19 cellular contexts compared by ENCODE assay signal in the genomic region with DNA sequence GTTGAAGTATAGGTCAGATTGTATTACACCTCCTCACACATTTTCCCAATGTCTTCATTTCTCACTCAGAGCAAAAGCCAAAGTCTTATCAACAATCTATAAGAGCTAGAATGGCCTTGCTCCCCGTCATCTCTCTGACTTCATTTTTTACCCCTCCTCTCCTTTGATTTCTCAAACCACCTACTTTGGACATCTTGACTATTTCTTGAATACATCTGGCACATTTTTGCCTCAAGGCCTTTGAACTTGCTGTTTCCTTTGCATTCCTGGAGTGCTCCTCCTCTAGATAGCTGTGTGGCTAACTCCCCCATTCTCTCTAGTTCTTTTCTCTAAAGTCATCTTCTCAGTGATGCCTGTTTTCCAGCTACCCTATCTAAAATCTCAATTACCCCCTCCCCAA. TPM values are rescaled to one million over a fixed set of nuclear protein-coding genes. Genes with fewer than 3 reads are reported as not detected.
A peak's percentile ranks its signal among the peaks of the same experiment; 100 is the strongest.
DNase-seq lines count a peak whose midpoint lies in the region; ATAC-seq, FAIRE-seq and TF ChIP-seq lines count a peak whose summit lies in the region.
"Had no signal": no experiment of that assay in that cellular context is flagged by ENCODE, and none has a peak within 500 bp of the region (broad histone marks: within the 10 kb centered on the region; RNA-seq: fewer than 3 reads in every experiment).

No MANE protein-coding gene starts in this region.

- H3K27ac ChIP-seq in astrocyte (ENCODE audit: low read depth, low read length) (no peak overlapping the region), liver (ENCODE audit: low read depth in 1 of 2, low read length in 2 of 2) (peak overlapping the region; percentile 14 to 22), transverse colon (no peak overlapping the region), Peyer's patch (no peak overlapping the region)
- H3K27ac ChIP-seq: GM23248, PC-9, SJCRH30 had no signal

- H2AFZ ChIP-seq in astrocyte (ENCODE audit: low read depth, low read length) = no peak overlapping the region
- H2AFZ ChIP-seq: GM23248, PC-9 had no signal

- no peak overlapping the region for H3K4me3 Mint-ChIP-seq in astrocyte (ENCODE audit: unreplicated experiment)
- H3K4me3 Mint-ChIP-seq: CD8-positive, alpha-beta memory T cell had no signal

- TF ChIP-seq CTCF in AG10803 (conservative IDR thresholded peaks at IDR 0.05; ENCODE audit: low read length) = no peak
- TF ChIP-seq CTCF in astrocyte (IDR thresholded peaks at IDR 0.05; ENCODE audit: insufficient read depth, low read depth, low read length) = no peak
- no peak for TF ChIP-seq CTCF in liver (IDR thresholded peaks at IDR 0.05; ENCODE audit: low read depth, low read length, missing input control)
- TF ChIP-seq CTCF in transverse colon (IDR thresholded peaks at IDR 0.05) = no peak
- no peak for TF ChIP-seq CTCF in Peyer's patch (IDR thresholded peaks at IDR 0.05)

- H3K4me3 ChIP-seq in AG10803 (ENCODE audit: low read length) (no peak overlapping the region), astrocyte (ENCODE audit: insufficient read depth, low read depth, low read length) (no peak overlapping the region), liver (ENCODE audit: low read depth in 1 of 3, low read length in 3 of 3) (no peak overlapping the region), transverse colon (no peak overlapping the region), Peyer's patch (no peak overlapping the region)
- H3K4me3 ChIP-seq: GM12878, GM23248, K562, PC-9, SJCRH30 had no signal

- no peaks in the 10 kb centered on the region for H4K20me1 ChIP-seq in astrocyte (ENCODE audit: insufficient read depth, low read length)

- H3K9me3 ChIP-seq in astrocyte (ENCODE audit: insufficient read depth, low read depth, low read length) (no peaks in the 10 kb centered on the region), liver (ENCODE audit: control insufficient read depth in 4 of 4, low read length in 3 of 4) (no peaks in the 10 kb centered on the region), transverse colon (no peaks in the 10 kb centered on the region), Peyer's patch (no peaks in the 10 kb centered on the region)
- H3K9me3 ChIP-seq: SJCRH30 had no signal

- H3K36me3 ChIP-seq in astrocyte (ENCODE audit: insufficient read depth, low read length) (no peaks in the 10 kb centered on the region), liver (ENCODE audit: control insufficient read depth in 4 of 4, insufficient read depth in 3 of 4, low read depth in 1 of 4, low read length in 3 of 4) (no peaks in the 10 kb centered on the region), transverse colon (no peaks in the 10 kb centered on the region), Peyer's patch (no peaks in the 10 kb centered on the region)
- H3K36me3 ChIP-seq: SJCRH30 had no signal

- H3K27me3 ChIP-seq in astrocyte (ENCODE audit: insufficient read depth, low read length) (no peaks in the 10 kb centered on the region), liver (ENCODE audit: control insufficient read depth in 4 of 4, insufficient read depth in 4 of 4, low read length in 3 of 4) (no peaks in the 10 kb centered on the region), transverse colon (no peaks in the 10 kb centered on the region), Peyer's patch (no peaks in the 10 kb centered on the region)
- H3K27me3 ChIP-seq: SJCRH30 had no signal

- TF ChIP-seq POLR2A in transverse colon (IDR thresholded peaks at IDR 0.05) = no peak
- TF ChIP-seq POLR2A in Peyer's patch (IDR thresholded peaks at IDR 0.05) = no peak

- in situ Hi-C loops in transverse colon (cut with MboI; ENCODE audit: low pct_ligation_motif_present in 1 of 4, low pct_unique_long_range_greater_than_20kb in 1 of 4, low sequenced_read_pairs in 3 of 4) = loop anchor here in 2 of 4 donors (25.0 kb wide), 2 partner anchors 114 to 214 kb away; no protein-coding TSS in a partner anchor

- peaks cover 12% of the 10 kb centered on the region for H3K27me3 Mint-ChIP-seq in astrocyte (ENCODE audit: low read depth, unreplicated experiment)
- H3K27me3 Mint-ChIP-seq: CD8-positive, alpha-beta memory T cell had no signal

- H3K9ac ChIP-seq in astrocyte (ENCODE audit: low read length) (no peak overlapping the region), liver (ENCODE audit: low read depth in 1 of 2, low read length in 2 of 2) (no peak overlapping the region)
- H3K9ac ChIP-seq: GM23248 had no signal

- DNase-seq in AG10803 (ENCODE audit: low read depth) (peak; percentile 25), GM03348 (ENCODE audit: low spot score) (peak; percentile 35), astrocyte (ENCODE audit: low read depth) (peak; percentile 5), transverse colon (no peak), Peyer's patch (no peak)
- DNase-seq: C1 segment of cervical spinal cord; CD8-positive, alpha-beta memory T cell; GF-D8; GM23248; MV-4-11; NCI-H187; NCI-H345; NCI-H524 treated with DMSO at 0.1 percent for 48 hours; PC-9; SJCRH30 had no signal

- no peak overlapping the region for H3K4me2 ChIP-seq in astrocyte (ENCODE audit: low read length)
- H3K4me2 ChIP-seq: PC-9 had no signal

- ATAC-seq in HG03342 (IDR thresholded peaks at IDR 0.05; ENCODE audit: unreplicated experiment) = no peak
- ATAC-seq: GM12878, K562 had no signal

- H3K4me1 ChIP-seq in astrocyte (ENCODE audit: insufficient read depth, low read length) (no peaks in the 10 kb centered on the region), liver (ENCODE audit: control insufficient read depth in 4 of 4, insufficient read depth in 4 of 4, low read length in 3 of 4) (peaks cover 11 to 34% (median 14%) of the 10 kb centered on the region in 4 donors), transverse colon (no peaks in the 10 kb centered on the region), Peyer's patch (no peaks in the 10 kb centered on the region)

- intact Hi-C loops in transverse colon (cut with DNase I; ENCODE audit: low total_unique reads) = no loop called here

- 77% methylated on average over 1 of the region's 1 CpG for WGBS in liver
- 80 to 87% methylated on average over 1 of the region's 1 CpG for WGBS in transverse colon (ENCODE audit: low coverage in 1 of 2), 2 donors

- FAIRE-seq in astrocyte (lab: Jason Lieb, UNC) = no peak
- FAIRE-seq: GM12878, K562 had no signal

- H3K36me3 Mint-ChIP-seq in astrocyte (ENCODE audit: low read depth, unreplicated experiment) = peaks cover 1% of the 10 kb centered on the region

- peaks cover 4% of the 10 kb centered on the region for H3K9me3 Mint-ChIP-seq in astrocyte (ENCODE audit: unreplicated experiment)

- TF ChIP-seq EP300 in transverse colon (IDR thresholded peaks at IDR 0.05; ENCODE audit: low read depth) = no peak

- no peak overlapping the region for H3K27ac Mint-ChIP-seq in astrocyte (ENCODE audit: unreplicated experiment)
- H3K27ac Mint-ChIP-seq: CD8-positive, alpha-beta memory T cell had no signal

- TF ChIP-seq RAD21 in liver (IDR thresholded peaks at IDR 0.05) = no peak

- H3K4me1 Mint-ChIP-seq in astrocyte (ENCODE audit: low read depth, unreplicated experiment) = peaks cover 5% of the 10 kb centered on the region

- no peaks in the 10 kb centered on the region for H3K79me2 ChIP-seq in astrocyte (ENCODE audit: insufficient read depth, low read length)

TF ChIP-seq in liver, 16 proteins besides CTCF, POLR2A, EP300 and RAD21:
- TF ChIP-seq FOXA1 (IDR thresholded peaks at IDR 0.05) (no peak), EGR1 (IDR thresholded peaks at IDR 0.05; ENCODE audit: low read depth in 2 of 2) (no peak), FOXA2 (IDR thresholded peaks at IDR 0.05) (no peak)
- TF ChIP-seq, protein P1, sequence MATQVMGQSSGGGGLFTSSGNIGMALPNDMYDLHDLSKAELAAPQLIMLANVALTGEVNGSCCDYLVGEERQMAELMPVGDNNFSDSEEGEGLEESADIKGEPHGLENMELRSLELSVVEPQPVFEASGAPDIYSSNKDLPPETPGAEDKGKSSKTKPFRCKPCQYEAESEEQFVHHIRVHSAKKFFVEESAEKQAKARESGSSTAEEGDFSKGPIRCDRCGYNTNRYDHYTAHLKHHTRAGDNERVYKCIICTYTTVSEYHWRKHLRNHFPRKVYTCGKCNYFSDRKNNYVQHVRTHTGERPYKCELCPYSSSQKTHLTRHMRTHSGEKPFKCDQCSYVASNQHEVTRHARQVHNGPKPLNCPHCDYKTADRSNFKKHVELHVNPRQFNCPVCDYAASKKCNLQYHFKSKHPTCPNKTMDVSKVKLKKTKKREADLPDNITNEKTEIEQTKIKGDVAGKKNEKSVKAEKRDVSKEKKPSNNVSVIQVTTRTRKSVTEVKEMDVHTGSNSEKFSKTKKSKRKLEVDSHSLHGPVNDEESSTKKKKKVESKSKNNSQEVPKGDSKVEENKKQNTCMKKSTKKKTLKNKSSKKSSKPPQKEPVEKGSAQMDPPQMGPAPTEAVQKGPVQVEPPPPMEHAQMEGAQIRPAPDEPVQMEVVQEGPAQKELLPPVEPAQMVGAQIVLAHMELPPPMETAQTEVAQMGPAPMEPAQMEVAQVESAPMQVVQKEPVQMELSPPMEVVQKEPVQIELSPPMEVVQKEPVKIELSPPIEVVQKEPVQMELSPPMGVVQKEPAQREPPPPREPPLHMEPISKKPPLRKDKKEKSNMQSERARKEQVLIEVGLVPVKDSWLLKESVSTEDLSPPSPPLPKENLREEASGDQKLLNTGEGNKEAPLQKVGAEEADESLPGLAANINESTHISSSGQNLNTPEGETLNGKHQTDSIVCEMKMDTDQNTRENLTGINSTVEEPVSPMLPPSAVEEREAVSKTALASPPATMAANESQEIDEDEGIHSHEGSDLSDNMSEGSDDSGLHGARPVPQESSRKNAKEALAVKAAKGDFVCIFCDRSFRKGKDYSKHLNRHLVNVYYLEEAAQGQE (IDR thresholded peaks at IDR 0.05) = no peak

RNA-seq across cellular contexts. Expression of a gene that starts 7.2 kb away (rescaled TPM):
- total RNA-seq in astrocyte (not detected in 2 replicates), liver (under 1 TPM; 0.23 to 0.92 TPM), transverse colon (1 to 10 TPM in 2 of 4 donors, not detected in 2; 1.7 to 4.5 TPM), Peyer's patch (1 to 10 TPM in 1 of 4 donors, not detected in 3; 4.6 TPM)
- under 1 TPM; 0.48 to 0.61 TPM for polyA plus RNA-seq in liver
- total RNA-seq: GM23248, K562, PC-9, SJCRH30 had no signal
- polyA plus RNA-seq: GM23248, K562 had no signal

RNA-seq across cellular contexts. Expression of a gene that starts 25.4 kb away (rescaled TPM):
- total RNA-seq in astrocyte (not detected in 2 replicates), liver (under 1 TPM; 0.17 to 0.33 TPM), transverse colon (under 1 TPM in 1 of 4 donors, not detected in 3; 0.32 TPM), Peyer's patch (not detected)
- polyA plus RNA-seq in liver = under 1 TPM; 0.18 to 0.26 TPM
- total RNA-seq: GM23248, K562, PC-9 had no signal
- polyA plus RNA-seq: GM23248 had no signal

Comparison
In these comparisons a context has a peak if more than half of its experiments do, and no peak if none do; other contexts are left out.
1. DNase-seq: peak in AG10803 (single experiment), GM03348 (single experiment) and astrocyte (single experiment); none in transverse colon (single experiment) and Peyer's patch (0 of 3).
2. H3K27ac ChIP-seq: peak in liver (2 of 2); none in astrocyte (single experiment), transverse colon (0 of 4) and Peyer's patch (0 of 4).